Comparison of ENCODE assay signal across 9 cellular contexts in genomic region chr6:166541366-166541765, GRCh38. TPM values are rescaled to one million over a fixed set of nuclear protein-coding genes. Genes with fewer than 3 reads are reported as not detected.
DNase-seq lines count a peak whose midpoint lies in the region; ATAC-seq and TF ChIP-seq lines count a peak whose summit lies in the region.
"Had no signal": no experiment of that assay in that cellular context is flagged by ENCODE, and none has a peak within 500 bp of the region (broad histone marks: within the 10 kb centered on the region; RNA-seq: fewer than 3 reads in every experiment).

No MANE protein-coding gene starts in this region.

- peak overlapping the region; percentile 33 for H3K4me3 Mint-ChIP-seq in activated naive CD8-positive, alpha-beta T cell treated with anti-CD3 and anti-CD28 coated beads, Interleukin-2, amount 50 U/mL, for 24 hours

- H3K36me3 Mint-ChIP-seq in activated naive CD8-positive, alpha-beta T cell treated with anti-CD3 and anti-CD28 coated beads, Interleukin-2, amount 50 U/mL, for 24 hours (ENCODE audit: low read depth): no peaks in the 10 kb centered on the region

- TF ChIP-seq EP300 in ovary (IDR thresholded peaks at IDR 0.05): no peak

- H3K27ac ChIP-seq in skin epidermis (peak overlapping the region in 13 of 21 experiments; percentile 20 to 81 (median 47)), ovary (no peak overlapping the region)
- H3K27ac ChIP-seq: A549 had no signal

- H3K4me1 ChIP-seq in ovary (ENCODE audit: insufficient read depth): peaks cover 6% of the 10 kb centered on the region
- H3K4me1 ChIP-seq: A549 had no signal

- no peaks in the 10 kb centered on the region for H3K9me3 Mint-ChIP-seq in activated naive CD8-positive, alpha-beta T cell treated with anti-CD3 and anti-CD28 coated beads, Interleukin-2, amount 50 U/mL, for 24 hours

- no peaks in the 10 kb centered on the region for H3K27me3 Mint-ChIP-seq in activated naive CD8-positive, alpha-beta T cell treated with anti-CD3 and anti-CD28 coated beads, Interleukin-2, amount 50 U/mL, for 24 hours

- intact Hi-C loops in ovary (cut with DNase I): no loop called here

- H3K36me3 ChIP-seq in ovary: no peaks in the 10 kb centered on the region

- WGBS in ovary, 3 donors: 76 to 86% (median 81%) methylated on average over 12 of the region's 12 CpGs

- peak; percentile 25 for ATAC-seq in HG02943 (IDR thresholded peaks at IDR 0.05; ENCODE audit: low read depth, unreplicated experiment)
- peak; percentile 39 for ATAC-seq in activated naive CD8-positive, alpha-beta T cell treated with anti-CD3 and anti-CD28 coated beads, Interleukin-2, amount 50 U/mL, for 24 hours
- ATAC-seq: A549 had no signal

- H3K27me3 ChIP-seq in ovary: no peaks in the 10 kb centered on the region

- peak overlapping the region; percentile 55 for H3K27ac Mint-ChIP-seq in activated naive CD8-positive, alpha-beta T cell treated with anti-CD3 and anti-CD28 coated beads, Interleukin-2, amount 50 U/mL, for 24 hours

- no peak for TF ChIP-seq CTCF in ovary (IDR thresholded peaks at IDR 0.05)

- H3K9me3 ChIP-seq in ovary: no peaks in the 10 kb centered on the region
- H3K9me3 ChIP-seq: A549 had no signal

- peak; percentile 27 for DNase-seq in activated CD4-positive, alpha-beta T cell treated with anti-CD3 and anti-CD28 coated beads for 48 hours
- no peak for DNase-seq in activated CD4-positive, alpha-beta T cell treated with anti-CD3 and anti-CD28 coated beads, Interleukin-2, amount 50 U/mL, for 4 hours
- no peak for DNase-seq in activated naive CD8-positive, alpha-beta T cell treated with anti-CD3 and anti-CD28 coated beads, Interleukin-2, amount 50 U/mL, for 24 hours
- DNase-seq in UCSD-AML1 (lab: John Stamatoyannopoulos, UW; ENCODE audit: unreplicated experiment) (no peak), ovary (no peak), Ammon's horn (ENCODE audit: low spot score) (no peak)

- peaks cover 19% of the 10 kb centered on the region for H3K4me1 Mint-ChIP-seq in activated naive CD8-positive, alpha-beta T cell treated with anti-CD3 and anti-CD28 coated beads, Interleukin-2, amount 50 U/mL, for 24 hours

- TF ChIP-seq POLR2A in ovary (IDR thresholded peaks at IDR 0.05): no peak

- peak overlapping the region in 3 of 7 experiments; percentile 12 to 20 (median 19) for H3K4me3 ChIP-seq in skin epidermis
- H3K4me3 ChIP-seq in ovary: no peak overlapping the region
- H3K4me3 ChIP-seq: A549 had no signal

RNA-seq across cellular contexts. Expression of gene RAMACL, which starts 45.1 kb away (rescaled TPM):
- total RNA-seq in ovary: 1 to 10 TPM in 6 of 7 donors, under 1 TPM in 1; 0.91 to 6.4 (median 1.8) TPM
- under 1 TPM; 0.16 to 0.20 TPM for polyA plus RNA-seq in ovary

Comparison
In these comparisons a context has a peak if more than half of its experiments do, and no peak if none do; other contexts are left out.
1. H3K27ac ChIP-seq: peak in skin epidermis (13 of 21); none in ovary (0 of 2).